In genomic region chr20:32203556-32204484, GRCh38 we compare ENCODE assay signal across 8 cellular contexts. TPM values are rescaled to one million over a fixed set of nuclear protein-coding genes. Genes with fewer than 3 reads are reported as not detected.
A peak's percentile ranks its signal among the peaks of the same experiment; 100 is the strongest.
DNase-seq lines count a peak whose midpoint lies in the region; ATAC-seq and TF ChIP-seq lines count a peak whose summit lies in the region.

No MANE protein-coding gene starts in this region.

- H3K4me2 ChIP-seq in Loucy (ENCODE audit: low read depth, low read length, poor library complexity, severe bottlenecking): peak overlapping the region; percentile 99

- no peak overlapping the region for H3K27ac ChIP-seq in iPS-20b (ENCODE audit: low read length)

- no peaks in the 10 kb centered on the region for H3K27me3 Mint-ChIP-seq in activated T-cell treated with anti-CD3 and anti-CD28 coated beads, Interleukin-2, amount 50 U/mL, for 24 hours

- H3K27ac Mint-ChIP-seq in activated T-cell treated with anti-CD3 and anti-CD28 coated beads, Interleukin-2, amount 50 U/mL, for 24 hours: peak overlapping the region; percentile 96

- no peak overlapping the region for H2AFZ ChIP-seq in Loucy (ENCODE audit: low read length)

- peaks cover 94% of the 10 kb centered on the region for H3K36me3 Mint-ChIP-seq in activated T-cell treated with anti-CD3 and anti-CD28 coated beads, Interleukin-2, amount 50 U/mL, for 24 hours (ENCODE audit: low read depth)

- no peak for ATAC-seq in GM21825 (IDR thresholded peaks at IDR 0.05; ENCODE audit: unreplicated experiment)
- ATAC-seq in HG02571 (IDR thresholded peaks at IDR 0.05; ENCODE audit: unreplicated experiment): no peak
- ATAC-seq in HG02610 (IDR thresholded peaks at IDR 0.05; ENCODE audit: unreplicated experiment): no peak

- H3K4me3 Mint-ChIP-seq in activated T-cell treated with anti-CD3 and anti-CD28 coated beads, Interleukin-2, amount 50 U/mL, for 24 hours: peak overlapping the region; percentile 92

- peaks cover 68% of the 10 kb centered on the region for H4K20me1 ChIP-seq in Loucy (ENCODE audit: insufficient read depth, low read length, poor library complexity, severe bottlenecking)

- no peak for TF ChIP-seq CTCF in Loucy (conservative IDR thresholded peaks at IDR 0.05; ENCODE audit: low read length)

- no peaks in the 10 kb centered on the region for H3F3A ChIP-seq in Loucy (ENCODE audit: low read depth)

- H3K27me3 ChIP-seq in Loucy (ENCODE audit: insufficient read depth, low read length, poor library complexity, severe bottlenecking) (no peaks in the 10 kb centered on the region), iPS-20b (ENCODE audit: insufficient read depth, low read length) (no peaks in the 10 kb centered on the region)

- DNase-seq in activated T-cell treated with anti-CD3 and anti-CD28 coated beads, Interleukin-2, amount 50 U/mL, for 24 hours: peak; percentile 79
- peak; percentile 60 to 80 (median 75) for DNase-seq in stimulated activated CD4-positive, alpha-beta T cell treated with anti-CD3 and anti-CD28 coated beads, TNF-alpha, amount 100 ng/mL, for 48 hours (ENCODE audit: low read depth in 3 of 3)
- no peak for DNase-seq in H4 (ENCODE audit: low spot score)

- peak overlapping the region; percentile 99 for H3K9ac ChIP-seq in Loucy (ENCODE audit: low read depth, low read length, poor library complexity, severe bottlenecking)
- H3K9ac ChIP-seq in iPS-20b (ENCODE audit: low read depth, low read length): peak overlapping the region; percentile 97; the same call in 1 of the 2 replicates

- H3K4me1 ChIP-seq in Loucy (ENCODE audit: insufficient read depth, low read length, poor library complexity, severe bottlenecking) (peaks cover 50% of the 10 kb centered on the region), iPS-20b (ENCODE audit: insufficient read depth, low read length) (peaks cover 21% of the 10 kb centered on the region)

- H3K9me3 ChIP-seq in Loucy (ENCODE audit: insufficient read depth, low read depth, low read length) (no peaks in the 10 kb centered on the region), iPS-20b (ENCODE audit: insufficient read depth, low read depth, low read length) (no peaks in the 10 kb centered on the region)

- H3K9me3 Mint-ChIP-seq in activated T-cell treated with anti-CD3 and anti-CD28 coated beads, Interleukin-2, amount 50 U/mL, for 24 hours: no peaks in the 10 kb centered on the region

- H3K4me3 ChIP-seq in Loucy (ENCODE audit: low read length, poor library complexity, severe bottlenecking): peak overlapping the region; percentile 100
- no peak overlapping the region for H3K4me3 ChIP-seq in iPS-20b (ENCODE audit: low read length)

- no peaks in the 10 kb centered on the region for H3K9me2 ChIP-seq in Loucy (replicated peaks; ENCODE audit: low read depth, low read length)

- peaks cover 25% of the 10 kb centered on the region; the same call in 1 of the 2 replicates for H3K36me3 ChIP-seq in Loucy (ENCODE audit: insufficient read depth, low read length)
- H3K36me3 ChIP-seq in iPS-20b (ENCODE audit: insufficient read depth, low read depth, low read length): peaks cover 52% of the 10 kb centered on the region

- peaks cover 72% of the 10 kb centered on the region for H3K4me1 Mint-ChIP-seq in activated T-cell treated with anti-CD3 and anti-CD28 coated beads, Interleukin-2, amount 50 U/mL, for 24 hours (ENCODE audit: low read depth)

- peaks cover 98% of the 10 kb centered on the region for H3K79me2 ChIP-seq in Loucy (ENCODE audit: insufficient read depth, low read length)

RNA-seq across cellular contexts. Expression of gene PLAGL2, which starts 3.7 kb away (rescaled TPM):
- 2.9 and 3.7 TPM in 2 replicates for total RNA-seq in H4 (2014; rRNA removed; shearing (Covaris generic))

RNA-seq across cellular contexts. Expression of gene POFUT1, which starts 3.9 kb away (rescaled TPM):
- total RNA-seq in H4 (2014; rRNA removed; shearing (Covaris generic)): 51.5 and 51.6 TPM in 2 replicates
